ENCODE assay signal across 1 cellular context in the genomic region with DNA sequence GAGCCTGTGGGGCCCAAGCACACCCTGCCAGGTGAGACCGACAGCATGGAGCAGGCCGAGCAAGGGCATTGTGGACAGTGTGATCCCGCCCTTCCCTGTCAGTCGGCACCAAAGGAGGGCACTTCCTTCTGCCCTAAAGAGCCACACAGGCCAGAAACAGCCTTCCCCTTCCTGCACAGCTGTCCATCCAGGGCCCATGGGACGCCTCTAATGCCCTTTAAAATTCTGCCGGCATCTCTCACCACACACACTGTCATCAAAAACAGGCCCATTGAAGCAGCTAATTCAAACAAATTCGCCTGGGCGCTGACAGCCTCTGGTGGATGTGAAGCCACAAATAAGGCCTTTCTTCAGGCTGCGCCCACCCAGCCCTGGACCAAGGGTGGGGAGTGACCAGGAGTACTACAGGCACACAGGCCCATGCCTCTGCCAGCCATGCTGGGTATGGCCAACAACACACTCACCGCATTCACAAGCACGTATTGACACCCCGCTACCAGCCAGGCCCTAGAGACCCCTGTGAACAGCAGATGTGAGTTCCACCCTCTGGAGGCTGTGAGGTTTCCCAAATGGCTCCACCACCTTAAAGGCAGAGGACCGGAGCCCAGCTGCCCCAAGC.
TF ChIP-seq lines count a peak whose summit lies in the region.

No MANE protein-coding gene starts in this region.

TF ChIP-seq in HepG2, 621 proteins besides CTCF, POLR2A, EP300 and RAD21 (continued from another document):
- TF ChIP-seq, protein P1, sequence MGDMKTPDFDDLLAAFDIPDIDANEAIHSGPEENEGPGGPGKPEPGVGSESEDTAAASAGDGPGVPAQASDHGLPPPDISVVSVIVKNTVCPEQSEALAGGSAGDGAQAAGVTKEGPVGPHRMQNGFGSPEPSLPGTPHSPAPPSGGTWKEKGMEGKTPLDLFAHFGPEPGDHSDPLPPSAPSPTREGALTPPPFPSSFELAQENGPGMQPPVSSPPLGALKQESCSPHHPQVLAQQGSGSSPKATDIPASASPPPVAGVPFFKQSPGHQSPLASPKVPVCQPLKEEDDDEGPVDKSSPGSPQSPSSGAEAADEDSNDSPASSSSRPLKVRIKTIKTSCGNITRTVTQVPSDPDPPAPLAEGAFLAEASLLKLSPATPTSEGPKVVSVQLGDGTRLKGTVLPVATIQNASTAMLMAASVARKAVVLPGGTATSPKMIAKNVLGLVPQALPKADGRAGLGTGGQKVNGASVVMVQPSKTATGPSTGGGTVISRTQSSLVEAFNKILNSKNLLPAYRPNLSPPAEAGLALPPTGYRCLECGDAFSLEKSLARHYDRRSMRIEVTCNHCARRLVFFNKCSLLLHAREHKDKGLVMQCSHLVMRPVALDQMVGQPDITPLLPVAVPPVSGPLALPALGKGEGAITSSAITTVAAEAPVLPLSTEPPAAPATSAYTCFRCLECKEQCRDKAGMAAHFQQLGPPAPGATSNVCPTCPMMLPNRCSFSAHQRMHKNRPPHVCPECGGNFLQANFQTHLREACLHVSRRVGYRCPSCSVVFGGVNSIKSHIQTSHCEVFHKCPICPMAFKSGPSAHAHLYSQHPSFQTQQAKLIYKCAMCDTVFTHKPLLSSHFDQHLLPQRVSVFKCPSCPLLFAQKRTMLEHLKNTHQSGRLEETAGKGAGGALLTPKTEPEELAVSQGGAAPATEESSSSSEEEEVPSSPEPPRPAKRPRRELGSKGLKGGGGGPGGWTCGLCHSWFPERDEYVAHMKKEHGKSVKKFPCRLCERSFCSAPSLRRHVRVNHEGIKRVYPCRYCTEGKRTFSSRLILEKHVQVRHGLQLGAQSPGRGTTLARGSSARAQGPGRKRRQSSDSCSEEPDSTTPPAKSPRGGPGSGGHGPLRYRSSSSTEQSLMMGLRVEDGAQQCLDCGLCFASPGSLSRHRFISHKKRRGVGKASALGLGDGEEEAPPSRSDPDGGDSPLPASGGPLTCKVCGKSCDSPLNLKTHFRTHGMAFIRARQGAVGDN (CRISPR knock-in tag; IDR thresholded peaks at IDR 0.05) = 0 out of 2 replicates have a peak, but pooled peaks have one; percentile 15
